In genomic region chr15:84747423-84748273, GRCh38 we compare ENCODE assay signal across 8 cellular contexts. TPM values are rescaled to one million over a fixed set of nuclear protein-coding genes. Genes with fewer than 3 reads are reported as not detected.
DNase-seq lines count a peak whose midpoint lies in the region; ATAC-seq and TF ChIP-seq lines count a peak whose summit lies in the region.

No MANE protein-coding gene starts in this region.

- peak overlapping the region; percentile 79 to 98 (median 81) for H3K9ac ChIP-seq in subcutaneous abdominal adipose tissue (ENCODE audit: low read length in 5 of 5)

- CTCF ChIA-PET in RWPE1 (lab: Yijun Ruan, JAX): interaction anchor here (0.6 to 1.2 kb wide), 3 partner anchors 73 to 296 kb away, joined by 3 to 5 read pairs (median 3); no protein-coding TSS in a partner anchor

- POLR2A ChIA-PET in RWPE1 (lab: Yijun Ruan, JAX; ENCODE audit: low non-redundant PET): interaction anchor here (0.6 to 1.2 kb wide), 2 partner anchors 11 to 32 kb away, joined by 3 to 4 read pairs; partner anchors contain the start of gene SEC11A

- H3K27me3 ChIP-seq in subcutaneous abdominal adipose tissue (ENCODE audit: control insufficient read depth in 5 of 5, insufficient read depth in 4 of 5, low read length in 5 of 5): no peaks in the 10 kb centered on the region

- peak overlapping the region; percentile 93 for H3K4me3 Mint-ChIP-seq in neural crest cell

- DNase-seq in COLO668 (lab: John Stamatoyannopoulos, UW; ENCODE audit: unreplicated experiment) (peak; percentile 80), RWPE1 (ENCODE audit: low spot score) (peak; percentile 68), foreskin fibroblast (peak; percentile 51 to 79), neural crest cell (ENCODE audit: low read depth, low spot score) (peak; percentile 66)
- DNase-seq in activated effector memory CD4-positive, alpha-beta T cell treated with Interleukin-2 at 50 U/mL for 16 hours: peak; percentile 68

- peaks cover 10 to 59% (median 49%) of the 10 kb centered on the region in 5 donors for H3K4me1 ChIP-seq in subcutaneous abdominal adipose tissue (ENCODE audit: control insufficient read depth in 5 of 5, insufficient read depth in 5 of 5, low read length in 5 of 5)

- no peaks in the 10 kb centered on the region for H3K9me3 Mint-ChIP-seq in neural crest cell

- H3K4me1 Mint-ChIP-seq in neural crest cell: peaks cover 34% of the 10 kb centered on the region

- H3K36me3 Mint-ChIP-seq in neural crest cell (ENCODE audit: low read depth): no peaks in the 10 kb centered on the region

- H3K27ac Mint-ChIP-seq in neural crest cell (ENCODE audit: unreplicated experiment): peak overlapping the region; percentile 94

- no peaks in the 10 kb centered on the region for H3K36me3 ChIP-seq in subcutaneous abdominal adipose tissue (ENCODE audit: control insufficient read depth in 5 of 5, insufficient read depth in 5 of 5, low read length in 5 of 5)

- H3K27me3 Mint-ChIP-seq in neural crest cell (ENCODE audit: low read depth): no peaks in the 10 kb centered on the region

- H3K27ac ChIP-seq in RWPE1 (peak overlapping the region; percentile 98), subcutaneous abdominal adipose tissue (ENCODE audit: low read depth, low read length) (peak overlapping the region; percentile 98)

- H3K4me3 ChIP-seq in foreskin fibroblast (ENCODE audit: low read depth in 1 of 2, low read length in 2 of 2): peak overlapping the region; percentile 73 to 79
- peak overlapping the region; percentile 72 to 93 (median 77) for H3K4me3 ChIP-seq in subcutaneous abdominal adipose tissue (ENCODE audit: low read depth in 1 of 5, low read length in 5 of 5)

- no peaks in the 10 kb centered on the region for H3K9me3 ChIP-seq in subcutaneous abdominal adipose tissue (ENCODE audit: control insufficient read depth in 5 of 5, low read length in 5 of 5)

- ATAC-seq in GM19455 (IDR thresholded peaks at IDR 0.05; ENCODE audit: unreplicated experiment) (peak; percentile 50), HG03571 (IDR thresholded peaks at IDR 0.05; ENCODE audit: unreplicated experiment) (peak; percentile 42)

- no peak for TF ChIP-seq CTCF in RWPE1 (conservative IDR thresholded peaks at IDR 0.05; ENCODE audit: low read depth)
- TF ChIP-seq CTCF in foreskin fibroblast (IDR thresholded peaks at IDR 0.05; ENCODE audit: low read depth, low read length): no peak
- no peak for TF ChIP-seq CTCF in neural crest cell (conservative IDR thresholded peaks at IDR 0.05)

RNA-seq across cellular contexts. Expression of gene ZNF592, which starts 0.7 kb away (rescaled TPM):
- total RNA-seq in neural crest cell: 34.7 and 35.7 TPM in 2 replicates

RNA-seq across cellular contexts. Expression of gene SEC11A, which starts 31.7 kb away (rescaled TPM):
- total RNA-seq in neural crest cell: 200 and 201 TPM in 2 replicates

Comparison
In these comparisons a context has a peak if more than half of its experiments do, and no peak if none do; other contexts are left out.
1. Peak in every context shown above with its lines: DNase-seq, ATAC-seq, H3K4me3 ChIP-seq and H3K27ac ChIP-seq.